Comparison of ENCODE assay signal across 8 cellular contexts in genomic region chrX:73855546-73855945, GRCh38.
DNase-seq lines count a peak whose midpoint lies in the region; ATAC-seq and TF ChIP-seq lines count a peak whose summit lies in the region.

No MANE protein-coding gene starts in this region.

- TF ChIP-seq CTCF in AG09319 (IDR thresholded peaks at IDR 0.05; ENCODE audit: low read depth, low read length) (peak; percentile 90), GM20000 (IDR thresholded peaks at IDR 0.05; ENCODE audit: extremely low read depth, missing control alignments) (peak; percentile 48), WI38 (IDR thresholded peaks at IDR 0.05; ENCODE audit: low read depth, low read length) (peak; percentile 77), cardiac fibroblast (IDR thresholded peaks at IDR 0.05; ENCODE audit: low read depth, low read length) (peak; percentile 61)

- no peak overlapping the region for H3K4me3 ChIP-seq in WI38 (ENCODE audit: low read depth, low read length)
- H3K4me3 ChIP-seq in cardiac fibroblast (replicated peaks in 1 of 2; ENCODE audit: low read depth in 2 of 2, low read length in 2 of 2) = no peak overlapping the region

- DNase-seq in AG09319 (ENCODE audit: extremely low read depth, low read depth) (peak; percentile 41), GM20000 (ENCODE audit: low spot score) (peak; percentile 32), NCI-H2107 treated with DMSO at 0.1 percent for 48 hours (lab: John Stamatoyannopoulos, UW; ENCODE audit: unreplicated experiment) (peak; percentile 46), cardiac fibroblast (ENCODE audit: low read depth in 2 of 2) (peak; percentile 67 to 73), left kidney (ENCODE audit: low read depth, low spot score) (peak; percentile 72)
- peak; percentile 57 for DNase-seq in stimulated activated CD4-positive, alpha-beta T cell treated with anti-CD3 and anti-CD28 coated beads, Interleukin-4, amount 100 ng/mL, for 24 hours

- no peak for ATAC-seq in GM19467 (IDR thresholded peaks at IDR 0.05; ENCODE audit: unreplicated experiment)
